Comparison of ENCODE assay signal across 1 cellular context in genomic region chr12:106080786-106081185, GRCh38.
TF ChIP-seq lines count a peak whose summit lies in the region.

No MANE protein-coding gene starts in this region.

TF ChIP-seq in HepG2, 621 proteins besides CTCF, POLR2A, EP300 and RAD21 (continued from another document):
- no peak for TF ChIP-seq ARID3A (IDR thresholded peaks at IDR 0.05; ENCODE audit: low read depth, low read length)
TF ChIP-seq in HepG2: peak in this region for 2.
